In genomic region chr4:109406337-109406931, GRCh38 we compare ENCODE assay signal across 8 cellular contexts. TPM values are rescaled to one million over a fixed set of nuclear protein-coding genes. Genes with fewer than 3 reads are reported as not detected.
DNase-seq lines count a peak whose midpoint lies in the region; ATAC-seq, FAIRE-seq and TF ChIP-seq lines count a peak whose summit lies in the region.

No MANE protein-coding gene starts in this region.

- no peaks in the 10 kb centered on the region for H3K9me2 ChIP-seq in Loucy (replicated peaks; ENCODE audit: low read depth, low read length)

- H3K27me3 Mint-ChIP-seq in H9 (ENCODE audit: low read depth): no peaks in the 10 kb centered on the region

- no peaks in the 10 kb centered on the region for H3K27me3 ChIP-seq in H9 (ENCODE audit: insufficient read depth, low read length)
- H3K27me3 ChIP-seq in Loucy (ENCODE audit: insufficient read depth, low read length, poor library complexity, severe bottlenecking): no peaks in the 10 kb centered on the region
- H3K27me3 ChIP-seq in foreskin keratinocyte: no peaks in the 10 kb centered on the region
- no peaks in the 10 kb centered on the region for H3K27me3 ChIP-seq in trophoblast cell (ENCODE audit: insufficient read depth, low read length)

- H3K9me3 Mint-ChIP-seq in H9: no peaks in the 10 kb centered on the region

- H2AFZ ChIP-seq in H9 (ENCODE audit: low read length): no peak overlapping the region
- H2AFZ ChIP-seq in Loucy (ENCODE audit: low read length): no peak overlapping the region
- H2AFZ ChIP-seq in trophoblast cell (ENCODE audit: insufficient read depth, low read length, poor library complexity): no peak overlapping the region

- no peaks in the 10 kb centered on the region for H3K9me3 ChIP-seq in H9 (ENCODE audit: control insufficient read depth, low read depth, low read length)
- no peaks in the 10 kb centered on the region for H3K9me3 ChIP-seq in Loucy (ENCODE audit: insufficient read depth, low read depth, low read length)
- H3K9me3 ChIP-seq in trophoblast cell (ENCODE audit: insufficient read depth, low read depth, low read length): no peaks in the 10 kb centered on the region

- H3K27ac Mint-ChIP-seq in H9: no peak overlapping the region

- no peaks in the 10 kb centered on the region for H3K36me3 Mint-ChIP-seq in H9 (ENCODE audit: insufficient read depth in 1 of 3, low read depth in 3 of 3)

- H2BK5ac ChIP-seq in H9 (ENCODE audit: insufficient read length, low read length) (no peak overlapping the region), trophoblast cell (ENCODE audit: low read depth, low read length, poor library complexity) (no peak overlapping the region)

- no peaks in the 10 kb centered on the region for H3K23me2 ChIP-seq in H9 (ENCODE audit: insufficient read length, low read depth, low read length, poor library complexity, severe bottlenecking)

- H2BK15ac ChIP-seq in H9 (ENCODE audit: low read depth, low read length): no peak overlapping the region

- H3K23ac ChIP-seq in H9 (ENCODE audit: insufficient read length, low read depth, low read length) (no peak overlapping the region), trophoblast cell (ENCODE audit: low read length) (no peak overlapping the region)

- no peak overlapping the region for H2BK120ac ChIP-seq in H9 (ENCODE audit: low read depth, low read length, poor library complexity, severe bottlenecking)
- no peak overlapping the region for H2BK120ac ChIP-seq in trophoblast cell (ENCODE audit: insufficient read depth, low read length, poor library complexity)

- no peak overlapping the region for H3K56ac ChIP-seq in H9 (ENCODE audit: insufficient read length, low read depth, low read length)

- H3K79me2 ChIP-seq in H9 (ENCODE audit: insufficient read depth, low read length) (no peaks in the 10 kb centered on the region), Loucy (ENCODE audit: insufficient read depth, low read length) (no peaks in the 10 kb centered on the region), trophoblast cell (ENCODE audit: control insufficient read depth, insufficient read depth, low read length, poor library complexity) (no peaks in the 10 kb centered on the region)

- no peak overlapping the region for H3K4me3 Mint-ChIP-seq in H9

- H3K36me3 ChIP-seq in Loucy (ENCODE audit: insufficient read depth, low read length) (no peaks in the 10 kb centered on the region), trophoblast cell (ENCODE audit: control insufficient read depth in 1 of 2, insufficient read depth in 2 of 2, low read length in 2 of 2) (peaks cover 0 to 1% of the 10 kb centered on the region in 2 experiments)

- H3K4me2 ChIP-seq in H9 (ENCODE audit: insufficient read depth, insufficient read length, low read length) (no peak overlapping the region), Loucy (ENCODE audit: low read depth, low read length, poor library complexity, severe bottlenecking) (no peak overlapping the region), trophoblast cell (ENCODE audit: low read length) (no peak overlapping the region)

- peak; percentile 74 for FAIRE-seq in TTC549 (lab: Jason Lieb, UNC)

- no peaks in the 10 kb centered on the region for H3F3A ChIP-seq in Loucy (ENCODE audit: low read depth)

- H3K79me1 ChIP-seq in H9 (ENCODE audit: insufficient read depth, low read depth, low read length, poor library complexity, severe bottlenecking) (no peaks in the 10 kb centered on the region), trophoblast cell (ENCODE audit: low read length) (no peaks in the 10 kb centered on the region)

- H3K9ac ChIP-seq in H9 (ENCODE audit: extremely low read depth, insufficient read length, low read length): no peak overlapping the region
- no peak overlapping the region for H3K9ac ChIP-seq in Loucy (ENCODE audit: low read depth, low read length, poor library complexity, severe bottlenecking)
- H3K9ac ChIP-seq in trophoblast cell (ENCODE audit: low read length): no peak overlapping the region

- no peak overlapping the region for H4K91ac ChIP-seq in H9 (ENCODE audit: insufficient read length, low read depth, low read length)
- H4K91ac ChIP-seq in trophoblast cell (ENCODE audit: low read depth, low read length): no peak overlapping the region

- no peak overlapping the region for H3T11ph ChIP-seq in H9 (ENCODE audit: low read length)

- WGBS in H9 (ENCODE audit: extremely low coverage, insufficient read length, low lambda C conversion rate): no CpG with 5 or more reads among the region's 2 CpGs
- no CpG with 5 or more reads among the region's 2 CpGs for WGBS in trophoblast cell (ENCODE audit: extremely low coverage, insufficient coverage, insufficient read length)

- H4K12ac ChIP-seq in trophoblast cell (ENCODE audit: low read depth, low read length): no peak overlapping the region

- H4K5ac ChIP-seq in H9 (ENCODE audit: insufficient read length, low read depth, low read length): no peak overlapping the region

- H4K8ac ChIP-seq in H9 (replicated peaks; ENCODE audit: insufficient read length, low read depth, low read length) (no peak overlapping the region), trophoblast cell (ENCODE audit: low read depth, low read length) (no peak overlapping the region)

- TF ChIP-seq CTCF in H9 (conservative IDR thresholded peaks at IDR 0.05) (peak; percentile 85), Loucy (conservative IDR thresholded peaks at IDR 0.05; ENCODE audit: low read length) (peak; percentile 90), foreskin keratinocyte (conservative IDR thresholded peaks at IDR 0.05) (peak; percentile 88)

- H2BK20ac ChIP-seq in H9 (ENCODE audit: low read depth, low read length, poor library complexity, severe bottlenecking): no peak overlapping the region

- H4K20me1 ChIP-seq in H9 (ENCODE audit: control insufficient read depth, insufficient read depth, insufficient read length): no peaks in the 10 kb centered on the region
- H4K20me1 ChIP-seq in Loucy (ENCODE audit: insufficient read depth, low read length, poor library complexity, severe bottlenecking): no peaks in the 10 kb centered on the region

- H2AK5ac ChIP-seq in H9 (ENCODE audit: insufficient read length, low read length): no peak overlapping the region
- H2AK5ac ChIP-seq in trophoblast cell (ENCODE audit: low read length): no peak overlapping the region

- peaks cover 7% of the 10 kb centered on the region for H3K4me1 ChIP-seq in H9 (ENCODE audit: insufficient read depth, low read length)
- no peaks in the 10 kb centered on the region for H3K4me1 ChIP-seq in Loucy (ENCODE audit: insufficient read depth, low read length, poor library complexity, severe bottlenecking)
- peaks cover 4% of the 10 kb centered on the region for H3K4me1 ChIP-seq in foreskin keratinocyte
- H3K4me1 ChIP-seq in trophoblast cell (ENCODE audit: control insufficient read depth in 1 of 2, insufficient read depth in 2 of 2, low read length in 2 of 2): peaks cover 3 to 7% of the 10 kb centered on the region in 2 experiments

- peaks cover 18 to 35% of the 10 kb centered on the region in 2 experiments for H3K4me1 Mint-ChIP-seq in H9

- DNase-seq in AG08395 (ENCODE audit: low spot score): peak; percentile 52
- peak; percentile 24 for DNase-seq in GDM1 (lab: John Stamatoyannopoulos, UW)
- DNase-seq in H9: no peak
- peak in 1 of 2 donors; percentile 49 for DNase-seq in foreskin keratinocyte
- peak; percentile 21 to 62 for DNase-seq in trophoblast cell
- no peak for DNase-seq in ecto neural progenitor cell (ENCODE audit: low spot score)

- H3K4ac ChIP-seq in H9 (ENCODE audit: low read depth, low read length) (no peak overlapping the region), trophoblast cell (ENCODE audit: low read depth, low read length) (no peak overlapping the region)

- H2BK12ac ChIP-seq in H9 (ENCODE audit: insufficient read length, low read depth, low read length) (no peak overlapping the region), trophoblast cell (ENCODE audit: low read length) (no peak overlapping the region)

- H3K18ac ChIP-seq in H9 (ENCODE audit: insufficient read length, low read depth, low read length) (no peak overlapping the region), trophoblast cell (ENCODE audit: low read length) (no peak overlapping the region)

- peak; percentile 70 for ATAC-seq in foreskin keratinocyte

- H3K14ac ChIP-seq in H9 (ENCODE audit: insufficient read depth, low read length) (no peak overlapping the region), trophoblast cell (ENCODE audit: low read length) (no peak overlapping the region)

- H3K4me3 ChIP-seq in Loucy (ENCODE audit: low read length, poor library complexity, severe bottlenecking) (no peak overlapping the region), trophoblast cell (ENCODE audit: low read depth, low read length) (no peak overlapping the region)

- H3K27ac ChIP-seq in H9 (ENCODE audit: insufficient read length, low read depth, low read length): no peak overlapping the region
- no peak overlapping the region for H3K27ac ChIP-seq in foreskin keratinocyte
- no peak overlapping the region for H3K27ac ChIP-seq in trophoblast cell (ENCODE audit: low read depth, low read length)

RNA-seq across cellular contexts. Expression of gene SEC24B, which starts 27.2 kb away (rescaled TPM):
- total RNA-seq in H9 (2021) (26.9 and 27.1 TPM in 2 replicates), foreskin keratinocyte (31.4 and 31.8 TPM in 2 replicates)
- 6.0 and 7.7 TPM in 2 replicates for polyA plus RNA-seq in foreskin keratinocyte
- 24.1 and 24.9 TPM in 2 replicates for polyA plus RNA-seq in trophoblast cell (2013)

Comparison
In these comparisons a context has a peak if more than half of its experiments do, and no peak if none do; other contexts are left out.
1. DNase-seq: peak in AG08395 (single experiment), GDM1 (single experiment) and trophoblast cell (2 of 2); none in H9 (single experiment) and ecto neural progenitor cell (single experiment).
2. Peak in every context shown above with its lines, with median percentiles within 50 percentile points of each other: CTCF ChIP-seq.